In the genomic region with DNA sequence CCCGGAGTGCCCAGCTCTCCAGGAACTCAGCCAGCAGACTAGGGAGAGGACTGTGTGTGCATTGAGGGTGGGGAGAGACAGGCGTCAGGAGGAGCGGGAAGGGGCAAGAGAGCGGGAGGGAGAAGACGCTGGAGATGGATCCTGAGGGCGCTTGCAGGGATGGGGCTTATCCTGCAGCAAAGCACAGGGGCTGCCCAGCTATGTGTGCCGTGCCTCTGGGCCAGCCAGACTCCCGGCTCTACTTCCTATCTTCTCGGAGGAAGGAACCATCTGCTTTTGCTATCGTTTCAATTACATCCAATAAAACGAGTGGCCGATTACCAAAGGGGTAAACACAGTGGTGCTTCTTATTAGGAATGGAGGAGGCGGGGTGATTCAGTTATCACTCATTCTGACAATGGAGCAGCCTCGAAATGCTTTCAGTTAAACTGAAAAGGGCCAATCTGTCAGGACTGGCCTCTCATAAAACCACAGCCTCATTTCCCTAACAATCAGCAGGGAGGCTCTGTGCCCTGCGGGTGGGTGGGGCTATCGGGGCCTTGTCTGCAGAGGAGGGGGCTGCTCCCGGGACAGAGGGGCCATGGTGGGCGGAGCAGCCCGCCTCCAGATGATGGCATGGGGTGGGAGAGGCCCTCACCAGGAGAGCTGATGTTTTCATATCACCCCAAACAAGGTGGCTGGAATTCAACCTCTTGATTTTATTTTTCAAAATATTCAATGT, we compare ENCODE assay signal across 7 cellular contexts.
A peak's percentile ranks its signal among the peaks of the same experiment; 100 is the strongest.
DNase-seq lines count a peak whose midpoint lies in the region; ATAC-seq, FAIRE-seq and TF ChIP-seq lines count a peak whose summit lies in the region.

No MANE protein-coding gene starts in this region.

- CTCF ChIA-PET in endothelial cell of umbilical vein (lab: Charles Lee) = no interaction called here

- dilution Hi-C loops in endothelial cell of umbilical vein (cut with MboI; ENCODE audit: extremely low pct_ligation_motif_present, low sequenced_read_pairs) = no loop called here

- H3K4me3 ChIP-seq in GM23338 = peak overlapping the region; percentile 38
- H3K4me3 ChIP-seq in endothelial cell of umbilical vein (replicated peaks in 1 of 3; ENCODE audit: insufficient read depth in 1 of 3, low read depth in 1 of 3, low read length in 3 of 3) = peak overlapping the region in 1 of 3 experiments; percentile 3
- peak overlapping the region; percentile 14 for H3K4me3 ChIP-seq in skeletal muscle cell (ENCODE audit: low read depth, low read length)
- H3K4me3 ChIP-seq in stomach = no peak overlapping the region
- no peak overlapping the region for H3K4me3 ChIP-seq in psoas muscle

- POLR2A ChIA-PET in endothelial cell of umbilical vein (lab: Charles Lee) = no interaction called here

- TF ChIP-seq EP300 in stomach (IDR thresholded peaks at IDR 0.05) = no peak

- H3K27ac ChIP-seq in GM23338 (ENCODE audit: low read depth) = no peak overlapping the region
- H3K27ac ChIP-seq in endothelial cell of umbilical vein (ENCODE audit: insufficient read depth, low read depth, low read length) = no peak overlapping the region
- no peak overlapping the region for H3K27ac ChIP-seq in stomach
- H3K27ac ChIP-seq in psoas muscle = no peak overlapping the region

- 0 out of 2 replicates have a peak, but pooled peaks cover 16% of the 10 kb centered on the region for H3F3A ChIP-seq in GM23338 (replicated peaks; ENCODE audit: low read depth)

- peaks cover 20% of the 10 kb centered on the region for H3K4me1 ChIP-seq in GM23338 (ENCODE audit: insufficient read depth)
- no peaks in the 10 kb centered on the region for H3K4me1 ChIP-seq in endothelial cell of umbilical vein (ENCODE audit: control insufficient read depth, extremely low read depth, insufficient read depth, low read length)
- H3K4me1 ChIP-seq in stomach = peaks cover 0 to 8% (median under 1%) of the 10 kb centered on the region in 4 donors
- no peaks in the 10 kb centered on the region for H3K4me1 ChIP-seq in psoas muscle

- H3K36me3 ChIP-seq in GM23338 (ENCODE audit: insufficient read depth) (no peaks in the 10 kb centered on the region), endothelial cell of umbilical vein (ENCODE audit: control insufficient read depth in 2 of 2, extremely low read depth in 1 of 2, insufficient read depth in 2 of 2, low read length in 2 of 2) (no peaks in the 10 kb centered on the region), stomach (peaks cover 0 to 10% (median 0%) of the 10 kb centered on the region in 4 donors), psoas muscle (ENCODE audit: insufficient read depth in 1 of 2, low read depth in 1 of 2) (peaks cover 0 to 23% of the 10 kb centered on the region in 2 donors)

- no peaks in the 10 kb centered on the region for H3K36me3 Mint-ChIP-seq in GM23338 (ENCODE audit: low read depth)

- WGBS in stomach, 5 donors = 20 to 45% (median 41%) methylated on average over 19 of the region's 19 CpGs
- 62 to 71% (median 69%) methylated on average over 19 of the region's 19 CpGs for WGBS in psoas muscle, 3 donors

- H3K27ac Mint-ChIP-seq in GM23338 = no peak overlapping the region

- H3K79me2 ChIP-seq in GM23338 (replicated peaks; ENCODE audit: insufficient read depth) (no peaks in the 10 kb centered on the region), endothelial cell of umbilical vein (ENCODE audit: control insufficient read depth, insufficient read depth, low read length) (no peaks in the 10 kb centered on the region)

- no peak for TF ChIP-seq POLR2A in endothelial cell of umbilical vein (IDR thresholded peaks at IDR 0.05; ENCODE audit: low read depth, low read length)
- TF ChIP-seq POLR2A in stomach (IDR thresholded peaks at IDR 0.05) = no peak

- H3K27me3 Mint-ChIP-seq in GM23338 (ENCODE audit: insufficient read depth, low read depth, poor library complexity) = peaks cover 31% of the 10 kb centered on the region

- no peak for TF ChIP-seq CTCF in GM23338 (conservative IDR thresholded peaks at IDR 0.05; ENCODE audit: low read depth in 2 of 2)
- TF ChIP-seq CTCF in endothelial cell of umbilical vein (IDR thresholded peaks at IDR 0.05; ENCODE audit: extremely low read depth in 1 of 2, insufficient read depth in 1 of 2, low read depth in 1 of 2, low read length in 2 of 2) = no peak
- no peak for TF ChIP-seq CTCF in stomach (IDR thresholded peaks at IDR 0.05)
- TF ChIP-seq CTCF in psoas muscle (IDR thresholded peaks at IDR 0.05) = no peak

- ATAC-seq in GM23338 = peak; percentile 58
- ATAC-seq in psoas muscle = no peak

- DNase-seq in GM23338 (ENCODE audit: low spot score) = peak; percentile 62
- DNase-seq in NCI-H82 (lab: John Stamatoyannopoulos, UW) = peak; percentile 65
- DNase-seq in endothelial cell of umbilical vein (ENCODE audit: low read depth, low spot score) = peak; percentile 33
- no peak for DNase-seq in skeletal muscle cell (ENCODE audit: low read depth)
- no peak for DNase-seq in NK-92 treated with Interleukin-12 subunit alpha and Interleukin-12 subunit beta, amount 100 ng/mL, for 24 hours (lab: John Stamatoyannopoulos, UW)
- DNase-seq in stomach = no peak
- no peak for DNase-seq in psoas muscle

- peak overlapping the region; percentile 38 for H3K4me3 Mint-ChIP-seq in GM23338

- no peaks in the 10 kb centered on the region for H3K9me2 ChIP-seq in GM23338 (ENCODE audit: insufficient read depth)

- H4K20me1 ChIP-seq in GM23338 (replicated peaks; ENCODE audit: insufficient read depth) (no peaks in the 10 kb centered on the region), endothelial cell of umbilical vein (replicated peaks; ENCODE audit: control insufficient read depth, extremely low read depth, insufficient read depth, low read length) (no peaks in the 10 kb centered on the region)

- no peaks in the 10 kb centered on the region for H3K9me1 ChIP-seq in endothelial cell of umbilical vein (replicated peaks; ENCODE audit: control insufficient read depth, extremely low read depth, insufficient read depth, low read length)

- H2AFZ ChIP-seq in GM23338 (peak overlapping the region; percentile 79), endothelial cell of umbilical vein (ENCODE audit: low read depth, low read length) (peak overlapping the region; percentile 47)

- no peaks in the 10 kb centered on the region for H3K9me3 Mint-ChIP-seq in GM23338

- BruUV-seq in endothelial cell of umbilical vein (replicated peaks; lab: Mats Ljungman, UMichigan) = no TSS peak

- no peak overlapping the region for H3K9ac ChIP-seq in endothelial cell of umbilical vein (replicated peaks; ENCODE audit: extremely low read depth, insufficient read depth, low read length)

- intact Hi-C loops in endothelial cell of umbilical vein (cut with micrococcal nuclease) (no loop called here), stomach (cut with DNase I; ENCODE audit: low total_unique reads) (no loop called here), psoas muscle (cut with DNase I) (no loop called here)

- peaks cover 55% of the 10 kb centered on the region for H3K4me1 Mint-ChIP-seq in GM23338

- no peak for FAIRE-seq in endothelial cell of umbilical vein (lab: Jason Lieb, UNC)

- H3K9me3 ChIP-seq in endothelial cell of umbilical vein (replicated peaks; ENCODE audit: control insufficient read depth, insufficient read depth, low read length) (no peaks in the 10 kb centered on the region), stomach (no peaks in the 10 kb centered on the region), psoas muscle (no peaks in the 10 kb centered on the region)

- H3K27me3 ChIP-seq in GM23338 (ENCODE audit: insufficient read depth) (no peaks in the 10 kb centered on the region; the same call in 1 of the 2 replicates), endothelial cell of umbilical vein (ENCODE audit: control insufficient read depth in 2 of 2, insufficient read depth in 2 of 2, low read length in 2 of 2) (no peaks in the 10 kb centered on the region), stomach (no peaks in the 10 kb centered on the region), psoas muscle (ENCODE audit: insufficient read depth in 3 of 3, low read length in 2 of 3) (no peaks in the 10 kb centered on the region)

- H3K4me2 ChIP-seq in GM23338 = peak overlapping the region; percentile 53
- H3K4me2 ChIP-seq in endothelial cell of umbilical vein (ENCODE audit: insufficient read depth, low read length) = no peak overlapping the region

TF ChIP-seq in GM23338, 12 proteins besides CTCF, POLR2A, EP300 and RAD21 (continues in another document):
- TF ChIP-seq EZH2 (IDR thresholded peaks at IDR 0.05; ENCODE audit: low read depth, unreplicated experiment) = no peak

TF ChIP-seq in endothelial cell of umbilical vein, 7 proteins besides CTCF, POLR2A, EP300 and RAD21:
- TF ChIP-seq JUN (IDR thresholded peaks at IDR 0.05; ENCODE audit: borderline replicate concordance, insufficient read depth, insufficient read length, low read depth) (no peak), POLR2AphosphoS5 (IDR thresholded peaks at IDR 0.05; ENCODE audit: insufficient read depth, low read depth, low read length) (no peak), EZH2 (IDR thresholded peaks at IDR 0.05; ENCODE audit: borderline replicate concordance, low read depth, low read length, severe bottlenecking) (no peak), GATA2 (IDR thresholded peaks at IDR 0.05; ENCODE audit: insufficient read depth, insufficient read length, low read depth, low read length) (no peak), FOS (IDR thresholded peaks at IDR 0.05; ENCODE audit: borderline replicate concordance, insufficient read depth, low read length) (no peak), MYC (IDR thresholded peaks at IDR 0.05; ENCODE audit: low read depth, low read length) (no peak)
- TF ChIP-seq, protein P1, sequence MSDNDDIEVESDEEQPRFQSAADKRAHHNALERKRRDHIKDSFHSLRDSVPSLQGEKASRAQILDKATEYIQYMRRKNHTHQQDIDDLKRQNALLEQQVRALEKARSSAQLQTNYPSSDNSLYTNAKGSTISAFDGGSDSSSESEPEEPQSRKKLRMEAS (IDR thresholded peaks at IDR 0.05; ENCODE audit: insufficient read depth, insufficient read length) = no peak
TF ChIP-seq in endothelial cell of umbilical vein: peak in this region for 0.

Comparison
In these comparisons a context has a peak if more than half of its experiments do, and no peak if none do; other contexts are left out.
1. DNase-seq: peak in GM23338 (single experiment), NCI-H82 (single experiment) and endothelial cell of umbilical vein (single experiment); none in skeletal muscle cell (single experiment), NK-92 treated with Interleukin-12 subunit alpha and Interleukin-12 subunit beta, amount 100 ng/mL, for 24 hours (single experiment), stomach (single experiment) and psoas muscle (0 of 2).
2. H3K4me3 ChIP-seq: peak in GM23338 (single experiment) and skeletal muscle cell (single experiment); none in stomach (0 of 4) and psoas muscle (single experiment).